Comparison of ENCODE assay signal across 10 cellular contexts in genomic region chr12:110223777-110224378, GRCh38. TPM values are rescaled to one million over a fixed set of nuclear protein-coding genes. Genes with fewer than 3 reads are reported as not detected.
DNase-seq lines count a peak whose midpoint lies in the region; ATAC-seq and TF ChIP-seq lines count a peak whose summit lies in the region.
"Had no signal": no experiment of that assay in that cellular context is flagged by ENCODE, and none has a peak within 500 bp of the region (broad histone marks: within the 10 kb centered on the region; RNA-seq: fewer than 3 reads in every experiment).

No MANE protein-coding gene starts in this region.

- no peak overlapping the region for H2AK5ac ChIP-seq in mesendoderm (ENCODE audit: low read length)

- POLR2A ChIA-PET in PC-9 (lab: Charles Lee; ENCODE audit: unreplicated experiment), result interaction anchor here (0.5 to 0.6 kb wide), 2 partner anchors 42 to 88 kb away, joined by 3 to 27 read pairs; no protein-coding TSS in a partner anchor

- H3K9me2 ChIP-seq in PC-9 (ENCODE audit: insufficient read depth), result no peaks in the 10 kb centered on the region

- no peak overlapping the region for H3K23ac ChIP-seq in mesendoderm (ENCODE audit: low read length)

- H2BK15ac ChIP-seq in mesendoderm (replicated peaks; ENCODE audit: low read depth), result no peak overlapping the region

- no peak overlapping the region for H4K8ac ChIP-seq in mesendoderm (ENCODE audit: low read depth, low read length)

- no peaks in the 10 kb centered on the region for H3K79me2 ChIP-seq in PC-9 (ENCODE audit: low read depth)
- no peaks in the 10 kb centered on the region for H3K79me2 ChIP-seq in mesendoderm (ENCODE audit: control insufficient read depth, insufficient read depth, low read length)

- no peak overlapping the region for H3K4ac ChIP-seq in mesendoderm (ENCODE audit: low read depth, low read length)

- H3K36me3 ChIP-seq in PC-9 (ENCODE audit: low read depth) (no peaks in the 10 kb centered on the region; the same call in 1 of the 2 replicates), mesendoderm (ENCODE audit: control insufficient read depth, insufficient read depth, low read length) (no peaks in the 10 kb centered on the region), upper lobe of left lung (peaks cover 0 to 5% (median 0%) of the 10 kb centered on the region in 4 donors)

- H3F3A ChIP-seq in PC-9 (ENCODE audit: insufficient read depth, low read depth), result peaks cover 29% of the 10 kb centered on the region

- no peak overlapping the region for H2BK120ac ChIP-seq in mesendoderm (ENCODE audit: low read depth, low read length)

- H3K4me3 ChIP-seq in PC-9, result no peak overlapping the region
- H3K4me3 ChIP-seq in mesendoderm (ENCODE audit: low read length), result no peak overlapping the region
- H3K4me3 ChIP-seq in upper lobe of left lung, result peak overlapping the region in 2 of 4 donors; percentile 6 to 38

- H3K27ac ChIP-seq in PC-9, result peak overlapping the region; percentile 79
- peak overlapping the region; percentile 91 for H3K27ac ChIP-seq in epithelial cell of prostate
- no peak overlapping the region for H3K27ac ChIP-seq in mesendoderm (ENCODE audit: low read depth, low read length)
- H3K27ac ChIP-seq in upper lobe of left lung, result peak overlapping the region in 3 of 4 donors; percentile 4 to 76 (median 67)

- no peak for TF ChIP-seq POLR2A in upper lobe of left lung (IDR thresholded peaks at IDR 0.05)

- H3K9me3 ChIP-seq in PC-9 (ENCODE audit: insufficient read depth, low read depth) (no peaks in the 10 kb centered on the region), upper lobe of left lung (no peaks in the 10 kb centered on the region)

- ATAC-seq in upper lobe of left lung (ENCODE audit: low FRiP score in 2 of 2) (peak in 1 of 2 donors; percentile 28), GM18520 (IDR thresholded peaks at IDR 0.05; ENCODE audit: unreplicated experiment) (no peak)

- H3K27me3 ChIP-seq in PC-9 (ENCODE audit: insufficient read depth, low read depth) (no peaks in the 10 kb centered on the region), mesendoderm (ENCODE audit: insufficient read depth, low read length, poor library complexity) (no peaks in the 10 kb centered on the region), upper lobe of left lung (no peaks in the 10 kb centered on the region)

- H3K18ac ChIP-seq in mesendoderm (ENCODE audit: low read length), result no peak overlapping the region

- H2AFZ ChIP-seq in PC-9, result no peak overlapping the region

- H3K4me1 ChIP-seq in PC-9 (replicated peaks; ENCODE audit: insufficient read depth) (peaks cover 34% of the 10 kb centered on the region), mesendoderm (ENCODE audit: control insufficient read depth, low read depth, low read length) (no peaks in the 10 kb centered on the region), upper lobe of left lung (peaks cover 11 to 14% (median 13%) of the 10 kb centered on the region in 4 donors)

- H3K9ac ChIP-seq in mesendoderm (ENCODE audit: low read length), result no peak overlapping the region

- CTCF ChIA-PET in PC-9 (lab: Charles Lee), result interaction anchor here (0.6 to 1.3 kb wide), 2 partner anchors 57 to 69 kb away, joined by 3 to 6 read pairs; partner anchors contain the start of gene ATP2A2

- DNase-seq in PC-9, result peak; percentile 12 to 90
- peak; percentile 96 for DNase-seq in epithelial cell of prostate (ENCODE audit: low read depth, low spot score)
- DNase-seq in mesendoderm, result peak; percentile 88
- DNase-seq in upper lobe of left lung, result no peak
- DNase-seq in activated gamma-delta T cell treated with Interleukin-2 at 50 U/mL for 16 hours, result no peak
- no peak for DNase-seq in AG20443 (ENCODE audit: low spot score)
- DNase-seq in cerebellar nuclear complex (lab: John Stamatoyannopoulos, UW), result no peak
- DNase-seq: activated CD4-positive, CD25-positive, alpha-beta regulatory T cell; effector CD4-positive, alpha-beta T cell had no signal

- no peaks in the 10 kb centered on the region for H4K20me1 ChIP-seq in PC-9 (ENCODE audit: insufficient read depth)

- no CpG with 5 or more reads among the region's 4 CpGs for WGBS in mesendoderm (ENCODE audit: extremely low coverage, insufficient coverage, low lambda C conversion rate)
- 47 to 55% methylated on average over 4 of the region's 4 CpGs for WGBS in upper lobe of left lung, 2 donors

- BruUV-seq in PC-9 (replicated peaks; lab: Mats Ljungman, UMichigan), result no TSS peak

- no peak overlapping the region for H4K5ac ChIP-seq in mesendoderm (ENCODE audit: low read length)

- TF ChIP-seq EP300 in upper lobe of left lung (IDR thresholded peaks at IDR 0.05), result no peak

- peak; percentile 72; the same call in 1 of the 2 replicates for TF ChIP-seq CTCF in PC-9 (conservative IDR thresholded peaks at IDR 0.05)
- no peak for TF ChIP-seq CTCF in upper lobe of left lung (IDR thresholded peaks at IDR 0.05)

- no peak overlapping the region for H2BK5ac ChIP-seq in mesendoderm (ENCODE audit: low read length)

- H3K79me1 ChIP-seq in mesendoderm (ENCODE audit: low read length), result no peaks in the 10 kb centered on the region

- no peak overlapping the region for H3K56ac ChIP-seq in mesendoderm (ENCODE audit: low read length)

- H3K4me2 ChIP-seq in PC-9 (peak overlapping the region; percentile 64), mesendoderm (ENCODE audit: low read length) (no peak overlapping the region)

- intact Hi-C loops in PC-9 (cut with micrococcal nuclease; ENCODE audit: unreplicated experiment), result loop anchor here (1.0 to 2.0 kb wide), 2 partner anchors 45 to 57 kb away; partner anchors contain the start of gene ATP2A2

RNA-seq across cellular contexts. Expression of gene ATP2A2, which starts 57.2 kb away (rescaled TPM):
- total RNA-seq in PC-9 (2021) (127 and 154 TPM in 2 replicates), upper lobe of left lung (100 to 1,000 TPM in 5 of 6 donors, 10 to 100 TPM in 1; 91.7 to 166 (median 142) TPM)
- polyA plus RNA-seq in mesendoderm (2013, experiment 1 of 2), result 127 TPM
- polyA plus RNA-seq in mesendoderm (2013, experiment 2 of 2), result 126 TPM

Comparison
In these comparisons a context has a peak if more than half of its experiments do, and no peak if none do; other contexts are left out.
1. DNase-seq: peak in PC-9 (2 of 2), epithelial cell of prostate (single experiment) and mesendoderm (single experiment); none in upper lobe of left lung (0 of 2), activated gamma-delta T cell treated with Interleukin-2 at 50 U/mL for 16 hours (single experiment), AG20443 (single experiment) and cerebellar nuclear complex (0 of 2).